Comparison of ENCODE assay signal across 16 cellular contexts in the genomic region with DNA sequence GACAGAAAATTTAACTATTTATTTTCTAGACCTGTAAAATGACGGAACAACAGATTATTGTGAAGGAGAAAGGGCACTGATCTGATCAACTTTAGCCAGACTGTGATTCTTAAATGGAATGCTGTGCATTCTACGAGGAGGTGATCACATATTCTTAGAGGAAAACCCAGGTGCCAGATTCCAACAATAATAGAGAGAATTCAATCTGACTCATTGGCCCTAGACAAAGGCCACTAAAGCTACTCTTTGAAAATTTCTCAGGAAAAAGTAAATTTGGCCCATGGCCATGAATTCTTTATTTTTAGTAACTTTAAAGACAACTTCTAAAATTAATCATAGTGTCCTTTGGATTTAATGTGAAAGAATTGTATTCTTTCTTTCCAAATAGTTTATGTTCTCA. TPM values are rescaled to one million over a fixed set of nuclear protein-coding genes. Genes with fewer than 3 reads are reported as not detected.
DNase-seq lines count a peak whose midpoint lies in the region; ATAC-seq and TF ChIP-seq lines count a peak whose summit lies in the region.
"Had no signal": no experiment of that assay in that cellular context is flagged by ENCODE, and none has a peak within 500 bp of the region (broad histone marks: within the 10 kb centered on the region; RNA-seq: fewer than 3 reads in every experiment).

No MANE protein-coding gene starts in this region.

- no peaks in the 10 kb centered on the region for H3K36me3 ChIP-seq in trophoblast cell (ENCODE audit: control insufficient read depth in 1 of 2, insufficient read depth in 2 of 2, low read length in 2 of 2)
- H3K36me3 ChIP-seq: ovary had no signal

- no peaks in the 10 kb centered on the region for H3K4me1 ChIP-seq in trophoblast cell (ENCODE audit: control insufficient read depth in 1 of 2, insufficient read depth in 2 of 2, low read length in 2 of 2)

- H3K27ac ChIP-seq in RWPE1 (no peak overlapping the region), trophoblast cell (ENCODE audit: low read depth, low read length) (no peak overlapping the region)
- H3K27ac ChIP-seq: KMS-11, ovary had no signal

- H3K27me3 ChIP-seq in trophoblast cell (ENCODE audit: insufficient read depth, low read length): no peaks in the 10 kb centered on the region
- H3K27me3 ChIP-seq: ovary had no signal

- H3K23ac ChIP-seq in trophoblast cell (ENCODE audit: low read length): no peak overlapping the region

- H3K9me3 ChIP-seq in trophoblast cell (ENCODE audit: insufficient read depth, low read depth, low read length): no peaks in the 10 kb centered on the region
- H3K9me3 ChIP-seq: ovary had no signal

- intact Hi-C loops in head of caudate nucleus (cut with DNase I): no loop called here

- WGBS in trophoblast cell (ENCODE audit: extremely low coverage, insufficient coverage, insufficient read length): no CpG with 5 or more reads among the region's 2 CpGs

- H4K91ac ChIP-seq in trophoblast cell (ENCODE audit: low read depth, low read length): no peak overlapping the region

- CTCF ChIA-PET in RWPE1 (lab: Yijun Ruan, JAX): interaction anchor here (0.6 kb wide), 1 partner anchor 1955 kb away, joined by 3 read pairs; no protein-coding TSS in a partner anchor

- no peak overlapping the region for H4K12ac ChIP-seq in trophoblast cell (ENCODE audit: low read depth, low read length)

- no peak for ATAC-seq in GM21723 (IDR thresholded peaks at IDR 0.05; ENCODE audit: unreplicated experiment)
- ATAC-seq: activated CD8-positive, alpha-beta T cell treated with anti-CD3 and anti-CD28 coated beads, Interleukin-2, amount 10 ng/mL, durations not matched to agents 7 days and 5 days had no signal

- H4K8ac ChIP-seq in trophoblast cell (ENCODE audit: low read depth, low read length): no peak overlapping the region

- no peak overlapping the region for H3K4me3 ChIP-seq in epithelial cell of proximal tubule (ENCODE audit: low read depth, low read length)
- H3K4me3 ChIP-seq in trophoblast cell (ENCODE audit: low read depth, low read length): no peak overlapping the region
- H3K4me3 ChIP-seq: ovary had no signal

- no peaks in the 10 kb centered on the region for H3K79me2 ChIP-seq in trophoblast cell (ENCODE audit: control insufficient read depth, insufficient read depth, low read length, poor library complexity)

- no peak overlapping the region for H3K4me2 ChIP-seq in trophoblast cell (ENCODE audit: low read length)
- H3K4me2 ChIP-seq: KMS-11 had no signal

- no peaks in the 10 kb centered on the region for H3K79me1 ChIP-seq in trophoblast cell (ENCODE audit: low read length)

- no peak overlapping the region for H3K9ac ChIP-seq in trophoblast cell (ENCODE audit: low read length)
- H3K9ac ChIP-seq: KMS-11 had no signal

- H3K4ac ChIP-seq in trophoblast cell (ENCODE audit: low read depth, low read length): no peak overlapping the region

- peak; percentile 81 for DNase-seq in EL
- DNase-seq in RWPE1 (ENCODE audit: low spot score): peak; percentile 45
- DNase-seq in epithelial cell of proximal tubule (ENCODE audit: low read depth): peak; percentile 46
- DNase-seq in trophoblast cell: peak; percentile 35 to 83
- DNase-seq in hippocampal formation (lab: John Stamatoyannopoulos, UW): no peak
- no peak for DNase-seq in activated CD4-positive, CD25-positive, alpha-beta regulatory T cell treated with anti-CD3 and anti-CD28 coated beads, Interleukin-2, amount 50 U/mL, for 72 hours
- no peak for DNase-seq in head of caudate nucleus
- DNase-seq: activated CD8-positive, alpha-beta T cell treated with anti-CD3 and anti-CD28 coated beads, Interleukin-2, amount 10 ng/mL, durations not matched to agents 7 days and 5 days; activated effector memory CD4-positive, alpha-beta T cell treated with anti-CD3 and anti-CD28 coated beads, Interleukin-2, amount 50 U/mL, for 16 hours; AML-193; NCI-H2081; NCI-H774; ovary; SHP77 had no signal

- TF ChIP-seq CTCF in RWPE1 (conservative IDR thresholded peaks at IDR 0.05; ENCODE audit: low read depth) (no peak), epithelial cell of proximal tubule (conservative IDR thresholded peaks at IDR 0.05; ENCODE audit: low read depth, low read length) (no peak)

- no peak overlapping the region for H2AFZ ChIP-seq in trophoblast cell (ENCODE audit: insufficient read depth, low read length, poor library complexity)

- H3K14ac ChIP-seq in trophoblast cell (ENCODE audit: low read length): no peak overlapping the region

- POLR2A ChIA-PET in RWPE1 (lab: Yijun Ruan, JAX; ENCODE audit: low non-redundant PET): interaction anchor here (0.8 kb wide), 1 partner anchor 406 kb away, joined by 3 read pairs; no protein-coding TSS in a partner anchor

- H2BK5ac ChIP-seq in trophoblast cell (ENCODE audit: low read depth, low read length, poor library complexity): no peak overlapping the region

- no peak overlapping the region for H2AK5ac ChIP-seq in trophoblast cell (ENCODE audit: low read length)

- H2BK120ac ChIP-seq in trophoblast cell (ENCODE audit: insufficient read depth, low read length, poor library complexity): no peak overlapping the region

- no peak overlapping the region for H2BK12ac ChIP-seq in trophoblast cell (ENCODE audit: low read length)

- no peak overlapping the region for H3K18ac ChIP-seq in trophoblast cell (ENCODE audit: low read length)

RNA-seq across cellular contexts. Expression of a gene that starts 58.6 kb away (rescaled TPM):
- 0.07 and 0.52 TPM in 2 replicates for total RNA-seq in epithelial cell of proximal tubule
- 3.1 TPM in 2 replicates for polyA plus RNA-seq in trophoblast cell (2013)
- total RNA-seq: activated CD8-positive, alpha-beta T cell treated with anti-CD3 and anti-CD28 coated beads, Interleukin-2, amount 10 ng/mL, durations not matched to agents 7 days and 5 days had no signal

Comparison
In these comparisons a context has a peak if more than half of its experiments do, and no peak if none do; other contexts are left out.
1. DNase-seq: peak in EL (single experiment), RWPE1 (single experiment), epithelial cell of proximal tubule (single experiment) and trophoblast cell (2 of 2); none in hippocampal formation (0 of 2), activated CD4-positive, CD25-positive, alpha-beta regulatory T cell treated with anti-CD3 and anti-CD28 coated beads, Interleukin-2, amount 50 U/mL, for 72 hours (single experiment) and head of caudate nucleus (0 of 42).